Comparison of ENCODE assay signal across 1 cellular context in genomic region chr10:2890093-2890492, GRCh38.
TF ChIP-seq lines count a peak whose summit lies in the region.

No MANE protein-coding gene starts in this region.

TF ChIP-seq in HEK293, 187 proteins besides CTCF, POLR2A, EP300 and RAD21:
- TF ChIP-seq PRDM2 (tag by site-specific recombination; IDR thresholded peaks at IDR 0.05; ENCODE audit: borderline replicate concordance) (no peak), ZBTB21 (tag by site-specific recombination; IDR thresholded peaks at IDR 0.05) (no peak), ZNF654 (tag by site-specific recombination; IDR thresholded peaks at IDR 0.05; ENCODE audit: low read depth) (no peak), FEZF1 (tag by site-specific recombination; IDR thresholded peaks at IDR 0.05) (no peak), ZNF311 (tag by site-specific recombination; IDR thresholded peaks at IDR 0.05; ENCODE audit: borderline replicate concordance) (no peak), ZNF433 (tag by site-specific recombination; IDR thresholded peaks at IDR 0.05; ENCODE audit: low read depth) (no peak), ZBTB17 (tag by site-specific recombination; IDR thresholded peaks at IDR 0.05) (no peak), ZEB2 (tag by site-specific recombination; IDR thresholded peaks at IDR 0.05) (no peak), ZNF335 (tag by site-specific recombination; conservative IDR thresholded peaks at IDR 0.05) (no peak), ZNF184 (tag by site-specific recombination; IDR thresholded peaks at IDR 0.05) (no peak), PRDM1 (tag by site-specific recombination; IDR thresholded peaks at IDR 0.05) (no peak), KLF8 (tag by site-specific recombination; IDR thresholded peaks at IDR 0.05) (no peak), ZNF132 (tag by site-specific recombination; IDR thresholded peaks at IDR 0.05; ENCODE audit: borderline replicate concordance) (no peak), ZNF704 (tag by site-specific recombination; IDR thresholded peaks at IDR 0.05) (no peak), RBAK (tag by site-specific recombination; IDR thresholded peaks at IDR 0.05) (no peak), ZNF16 (tag by site-specific recombination; IDR thresholded peaks at IDR 0.05; ENCODE audit: low read depth) (no peak), ZSCAN5A (tag by site-specific recombination; IDR thresholded peaks at IDR 0.05) (no peak), ZNF239 (tag by site-specific recombination; IDR thresholded peaks at IDR 0.05) (no peak)
